16 cellular contexts compared by ENCODE assay signal in genomic region chr3:18046531-18046930, GRCh38.
"Had no signal": no experiment of that assay in that cellular context is flagged by ENCODE, and none has a peak within 500 bp of the region (broad histone marks: within the 10 kb centered on the region; RNA-seq: fewer than 3 reads in every experiment).

No MANE protein-coding gene starts in this region.

- H3K27me3 Mint-ChIP-seq: activated CD8-positive, alpha-beta T cell treated with anti-CD3 and anti-CD28 coated beads for 36 hours had no signal

- H3K36me3 Mint-ChIP-seq: natural killer cell had no signal

- H3K9me3 ChIP-seq: left ventricle myocardium inferior, thyroid gland had no signal

- H3K4me3 ChIP-seq: left ventricle myocardium inferior, thyroid gland had no signal

- H3K9me3 Mint-ChIP-seq: activated B cell treated with CpG ODN at 0.5 μM for 24 hours; activated CD8-positive, alpha-beta T cell treated with anti-CD3 and anti-CD28 coated beads for 36 hours; activated T-cell treated with anti-CD3 and anti-CD28 coated beads, Interleukin-2, amount 50 U/mL, for 4 hours; effector memory CD8-positive, alpha-beta T cell; natural killer cell had no signal

- H3K27ac Mint-ChIP-seq: activated B cell treated with CpG ODN at 0.5 μM for 24 hours; activated CD8-positive, alpha-beta T cell treated with anti-CD3 and anti-CD28 coated beads for 36 hours; effector memory CD8-positive, alpha-beta T cell; natural killer cell had no signal

- ATAC-seq: activated CD8-positive, alpha-beta T cell treated with anti-CD3 and anti-CD28 coated beads for 36 hours; activated T-cell treated with anti-CD3 and anti-CD28 coated beads, Interleukin-2, amount 50 U/mL, for 4 hours; effector memory CD8-positive, alpha-beta T cell; foreskin keratinocyte; natural killer cell had no signal

- H3K27me3 ChIP-seq: foreskin keratinocyte, thyroid gland had no signal

- DNase-seq: activated B cell treated with CpG ODN at 0.5 μM for 24 hours; activated CD4-positive, alpha-beta T cell treated with anti-CD3 and anti-CD28 coated beads for 48 hours; activated CD8-positive, alpha-beta T cell treated with anti-CD3 and anti-CD28 coated beads for 36 hours; activated effector memory CD4-positive, alpha-beta T cell treated with Interleukin-2 at 50 U/mL for 16 hours; activated naive CD4-positive, alpha-beta T cell treated with anti-CD3 and anti-CD28 coated beads, Interleukin-2, amount 50 U/mL, for 16 hours; activated T-cell treated with anti-CD3 and anti-CD28 coated beads, Interleukin-2, amount 50 U/mL, for 4 hours; dermis blood vessel endothelial cell; effector memory CD8-positive, alpha-beta T cell; foreskin keratinocyte; left ventricle myocardium inferior; mesenchymal stem cell; natural killer cell; retina; stimulated activated CD4-positive, alpha-beta T cell treated with anti-CD3 and anti-CD28 coated beads, Interleukin-12 subunit alpha, Interleukin-12 subunit beta, amount 100 ng/mL, for 4 hours; stimulated activated CD4-positive, alpha-beta T cell treated with anti-CD3 and anti-CD28 coated beads, Interleukin-2, amount 100 ng/mL, for 24 hours; thyroid gland had no signal

- H3K36me3 ChIP-seq: left ventricle myocardium inferior, thyroid gland had no signal

- H3K4me3 Mint-ChIP-seq: activated B cell treated with CpG ODN at 0.5 μM for 24 hours; activated CD8-positive, alpha-beta T cell treated with anti-CD3 and anti-CD28 coated beads for 36 hours; activated T-cell treated with anti-CD3 and anti-CD28 coated beads, Interleukin-2, amount 50 U/mL, for 4 hours; effector memory CD8-positive, alpha-beta T cell; natural killer cell had no signal

- H3K4me1 ChIP-seq: foreskin keratinocyte, left ventricle myocardium inferior had no signal

- H3K4me1 Mint-ChIP-seq: activated B cell treated with CpG ODN at 0.5 μM for 24 hours, natural killer cell had no signal
